In the genomic region with DNA sequence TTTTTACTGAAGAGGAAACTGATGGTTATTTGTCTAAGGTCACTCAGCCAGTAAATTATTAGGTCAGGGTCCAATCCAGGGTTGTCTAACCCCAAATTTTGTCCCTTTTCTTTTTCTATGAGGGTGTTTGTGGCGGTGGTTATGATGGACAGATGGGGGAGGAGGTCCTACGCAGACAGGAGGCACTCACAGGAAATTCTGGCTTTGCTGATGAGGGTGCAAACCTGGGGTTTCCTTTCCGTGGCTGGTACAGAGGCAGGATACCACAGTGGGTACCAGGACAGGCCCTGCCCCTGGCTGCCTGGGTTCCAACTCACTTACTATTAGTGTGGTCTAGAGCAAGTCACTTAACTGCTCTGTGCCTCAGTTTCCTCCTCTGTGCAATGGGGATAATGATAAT, we compare ENCODE assay signal across 21 cellular contexts.
"Had no signal": no experiment of that assay in that cellular context is flagged by ENCODE, and none has a peak within 500 bp of the region (broad histone marks: within the 10 kb centered on the region; RNA-seq: fewer than 3 reads in every experiment).

No MANE protein-coding gene starts in this region.

- H3K9me3 Mint-ChIP-seq: activated naive CD4-positive, alpha-beta T cell treated with anti-CD3 and anti-CD28 coated beads, Interleukin-2, amount 50 U/mL, for 72 hours; activated T-cell treated with anti-CD3 and anti-CD28 coated beads, Interleukin-2, amount 50 U/mL, for 4 hours; T-cell had no signal

- H3K4me3 Mint-ChIP-seq: activated T-cell treated with anti-CD3 and anti-CD28 coated beads, Interleukin-2, amount 50 U/mL, for 4 hours had no signal

- DNase-seq: activated CD4-positive, alpha-beta T cell treated with anti-CD3 and anti-CD28 coated beads for 48 hours; activated CD4-positive, alpha-beta T cell treated with anti-CD3 and anti-CD28 coated beads, Interleukin-2, amount 50 U/mL, for 48 hours; activated effector memory CD4-positive, alpha-beta T cell treated with anti-CD3 and anti-CD28 coated beads, Interleukin-2, amount 50 U/mL, for 16 hours; activated naive CD4-positive, alpha-beta T cell treated with Interleukin-2 at 50 U/mL for 16 hours; activated T-cell treated with anti-CD3 and anti-CD28 coated beads, Interleukin-2, amount 50 U/mL, for 4 hours; cerebellar nuclear complex; KG1; NCI-H1048; NCI-H146; NCI-H187 treated with DMSO at 0.1 percent for 48 hours; NCI-H2081 treated with DMSO at 0.1 percent for 48 hours; NCI-H2171; NCI-H2227 treated with DMSO at 0.1 percent for 48 hours; NCI-H446 treated with DMSO at 0.1 percent for 48 hours; NCI-H526; NCI-H82; SIG-M5; T-cell; T1000 had no signal

- H3K27ac Mint-ChIP-seq: activated naive CD4-positive, alpha-beta T cell treated with anti-CD3 and anti-CD28 coated beads, Interleukin-2, amount 50 U/mL, for 72 hours; T-cell had no signal

- ATAC-seq: activated CD4-positive, CD25-positive, alpha-beta regulatory T cell treated with anti-CD3 and anti-CD28 coated beads, Interleukin-2, amount 50 U/mL, for 24 hours; activated naive CD4-positive, alpha-beta T cell treated with anti-CD3 and anti-CD28 coated beads, Interleukin-2, amount 50 U/mL, for 72 hours; activated T-cell treated with anti-CD3 and anti-CD28 coated beads, Interleukin-2, amount 50 U/mL, for 4 hours; T-cell had no signal

- H3K36me3 Mint-ChIP-seq: activated naive CD4-positive, alpha-beta T cell treated with anti-CD3 and anti-CD28 coated beads, Interleukin-2, amount 50 U/mL, for 72 hours; T-cell had no signal
